ENCODE assay signal across 28 cellular contexts in genomic region chr12:8047842-8048241, GRCh38. TPM values are rescaled to one million over a fixed set of nuclear protein-coding genes. Genes with fewer than 3 reads are reported as not detected.
"Had no signal": no experiment of that assay in that cellular context is flagged by ENCODE, and none has a peak within 500 bp of the region (broad histone marks: within the 10 kb centered on the region; RNA-seq: fewer than 3 reads in every experiment).

No MANE protein-coding gene starts in this region.

- H3K4me3 ChIP-seq: ascending aorta, body of pancreas, K562 had no signal

- H3K4me1 ChIP-seq: ascending aorta had no signal

- H3K27me3 Mint-ChIP-seq: activated CD4-positive, alpha-beta memory T cell treated with anti-CD3 and anti-CD28 coated beads for 36 hours; activated naive CD4-positive, alpha-beta T cell treated with anti-CD3 and anti-CD28 coated beads, Interleukin-2, amount 10 ng/mL, durations not matched to agents 7 days and 5 days; T-helper 17 cell had no signal

- H3K27me3 ChIP-seq: ascending aorta, body of pancreas had no signal

- H3K9me3 ChIP-seq: ascending aorta, body of pancreas had no signal

- H3K27ac Mint-ChIP-seq: activated CD4-positive, alpha-beta memory T cell treated with anti-CD3 and anti-CD28 coated beads for 36 hours; activated naive CD4-positive, alpha-beta T cell treated with anti-CD3 and anti-CD28 coated beads, Interleukin-2, amount 10 ng/mL, durations not matched to agents 7 days and 5 days; activated T-helper 1 cell treated with anti-CD3 and anti-CD28 coated beads, Interleukin-12 subunit alpha, Interleukin-12 subunit beta, Interleukin-2, Interleukin-4 antibody, amounts not matched to agents 30 ng/mL and 10 ng/mL and 1 ng/mL, durations not matched to agents 14 hours and 24 hours and 36 hours; T-helper 17 cell; WTC11 had no signal

- H3K4me1 Mint-ChIP-seq: WTC11 had no signal

- H3K9me3 Mint-ChIP-seq: activated CD4-positive, alpha-beta memory T cell treated with anti-CD3 and anti-CD28 coated beads for 36 hours; activated naive CD4-positive, alpha-beta T cell treated with anti-CD3 and anti-CD28 coated beads, Interleukin-2, amount 10 ng/mL, durations not matched to agents 7 days and 5 days; activated T-helper 1 cell treated with anti-CD3 and anti-CD28 coated beads, Interleukin-12 subunit alpha, Interleukin-12 subunit beta, Interleukin-2, Interleukin-4 antibody, amounts not matched to agents 30 ng/mL and 10 ng/mL and 1 ng/mL, durations not matched to agents 14 hours and 24 hours and 36 hours; WTC11 had no signal

- DNase-seq: activated CD4-positive, alpha-beta memory T cell treated with anti-CD3 and anti-CD28 coated beads for 36 hours; activated CD4-positive, alpha-beta T cell treated with anti-CD3 and anti-CD28 coated beads for 48 hours; activated CD4-positive, CD25-positive, alpha-beta regulatory T cell treated with anti-CD3 and anti-CD28 coated beads, Interleukin-2, amount 50 U/mL, for 72 hours; activated CD8-positive, alpha-beta memory T cell treated with anti-CD3 and anti-CD28 coated beads, Interleukin-2, amount 50 U/mL, for 4 hours; activated effector memory CD4-positive, alpha-beta T cell treated with Interleukin-2 at 50 U/mL for 16 hours; activated naive CD4-positive, alpha-beta T cell treated with anti-CD3 and anti-CD28 coated beads, Interleukin-2, amount 10 ng/mL, durations not matched to agents 7 days and 5 days; amniotic stem cell; body of pancreas; central memory CD4-positive, alpha-beta T cell; Karpas-422; MM.1S; NCI-H1105; NCI-H1436; NCI-H1694 treated with DMSO at 0.1 percent for 48 hours; NCI-H2029 treated with DMSO at 0.1 percent for 48 hours; NCI-H345; NCI-H510A; NCI-H526 treated with DMSO at 0.1 percent for 48 hours; NCI-H82; SIG-M5; T-helper 17 cell; T-helper 9 cell had no signal

- ATAC-seq: body of pancreas, K562, T-helper 17 cell, WTC11 had no signal

- H3K4me3 Mint-ChIP-seq: activated CD4-positive, alpha-beta memory T cell treated with anti-CD3 and anti-CD28 coated beads for 36 hours; activated naive CD4-positive, alpha-beta T cell treated with anti-CD3 and anti-CD28 coated beads, Interleukin-2, amount 10 ng/mL, durations not matched to agents 7 days and 5 days; activated T-helper 1 cell treated with anti-CD3 and anti-CD28 coated beads, Interleukin-12 subunit alpha, Interleukin-12 subunit beta, Interleukin-2, Interleukin-4 antibody, amounts not matched to agents 30 ng/mL and 10 ng/mL and 1 ng/mL, durations not matched to agents 14 hours and 24 hours and 36 hours; T-helper 17 cell; WTC11 had no signal

- H3K27ac ChIP-seq: ascending aorta, body of pancreas had no signal

RNA-seq across cellular contexts. Expression of gene C3AR1, which starts 18.3 kb away (rescaled TPM):
- total RNA-seq: bronchial epithelial cell, OCI-LY7 had no signal
